In the genomic region with DNA sequence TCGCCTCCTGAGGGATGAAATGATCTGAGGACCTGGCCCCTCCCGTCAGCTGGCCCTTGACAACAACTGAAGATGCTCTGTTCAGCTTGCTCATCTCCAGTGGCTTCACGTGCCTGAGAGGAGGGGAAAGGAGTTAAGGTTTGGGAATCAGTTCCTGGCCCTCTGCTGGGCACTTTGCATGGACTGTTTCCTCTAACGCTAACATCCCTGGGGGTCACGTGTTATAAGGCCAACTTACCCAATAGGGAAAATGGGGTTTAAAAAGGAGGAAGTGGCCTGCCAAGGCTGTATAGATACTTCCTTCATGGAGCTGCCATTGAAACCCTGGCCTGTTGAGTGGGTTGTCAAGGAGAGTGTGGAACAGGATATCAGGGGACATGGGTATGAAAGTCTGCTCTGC, we compare ENCODE assay signal across 18 cellular contexts.
DNase-seq lines count a peak whose midpoint lies in the region; ATAC-seq, FAIRE-seq and TF ChIP-seq lines count a peak whose summit lies in the region.
"Had no signal": no experiment of that assay in that cellular context is flagged by ENCODE, and none has a peak within 500 bp of the region (broad histone marks: within the 10 kb centered on the region; RNA-seq: fewer than 3 reads in every experiment).

No MANE protein-coding gene starts in this region.

- H3K27me3 ChIP-seq in K562 (ENCODE audit: control insufficient read depth in 2 of 2, insufficient read depth in 2 of 2, low read length in 2 of 2): no peaks in the 10 kb centered on the region; a peak in 1 of 5 replicates
- no peaks in the 10 kb centered on the region for H3K27me3 ChIP-seq in Caco-2 (replicated peaks; ENCODE audit: control insufficient read depth, insufficient read depth, low read length)
- H3K27me3 ChIP-seq in trophoblast cell (ENCODE audit: insufficient read depth, low read length): no peaks in the 10 kb centered on the region
- H3K27me3 ChIP-seq: BE2C had no signal

- DNase-seq in ELF-1 (ENCODE audit: low read depth, low spot score) (peak; percentile 12), NB4 (ENCODE audit: low read depth) (peak; percentile 4), K562 (ENCODE audit: extremely low read depth in 1 of 4, low spot score in 3 of 4) (peak in 1 of 4 experiments; percentile 4), sciatic nerve (ENCODE audit: low spot score) (no peak), Caco-2 (no peak), trophoblast cell (no peak)
- DNase-seq: BE2C; CD4-positive, alpha-beta memory T cell; DMS153; GM23248; HFFc6 had no signal

- H3K9me3 Mint-ChIP-seq in Caco-2 (ENCODE audit: unreplicated experiment): no peaks in the 10 kb centered on the region
- H3K9me3 Mint-ChIP-seq: HFFc6 had no signal

- H3K36me3 ChIP-seq in K562 (ENCODE audit: control insufficient read depth, insufficient read depth, low read length): no peaks in the 10 kb centered on the region
- no peaks in the 10 kb centered on the region for H3K36me3 ChIP-seq in Caco-2 (ENCODE audit: control insufficient read depth, insufficient read depth, low read length)
- H3K36me3 ChIP-seq in trophoblast cell (ENCODE audit: control insufficient read depth in 1 of 2, insufficient read depth in 2 of 2, low read length in 2 of 2): no peaks in the 10 kb centered on the region
- H3K36me3 ChIP-seq: BE2C, HAP-1 had no signal

- H3K27ac ChIP-seq in K562 (ENCODE audit: extremely low read depth, low read depth, low read length) (no peak overlapping the region), trophoblast cell (ENCODE audit: low read depth, low read length) (no peak overlapping the region)
- H3K27ac ChIP-seq: C4-2B, GM23248 had no signal

- no peaks in the 10 kb centered on the region for H3K9me1 ChIP-seq in K562 (ENCODE audit: control insufficient read depth, insufficient read depth, low read length)

- no peak overlapping the region for H3K18ac ChIP-seq in trophoblast cell (ENCODE audit: low read length)

- no peak overlapping the region for H4K8ac ChIP-seq in trophoblast cell (ENCODE audit: low read depth, low read length)

- intact Hi-C loops in K562 (cut with micrococcal nuclease) (no loop called here), sciatic nerve (cut with DNase I) (no loop called here), Caco-2 (cut with micrococcal nuclease; ENCODE audit: unreplicated experiment) (no loop called here)

- no peak overlapping the region for H2BK12ac ChIP-seq in trophoblast cell (ENCODE audit: low read length)

- no peak overlapping the region for H3K14ac ChIP-seq in trophoblast cell (ENCODE audit: low read length)

- in situ Hi-C loops in K562 (cut with MboI): no loop called here

- no peaks in the 10 kb centered on the region for H3K79me1 ChIP-seq in trophoblast cell (ENCODE audit: low read length)

- peaks cover 7% of the 10 kb centered on the region for H3K27me3 Mint-ChIP-seq in Caco-2 (ENCODE audit: insufficient read depth, unreplicated experiment)

- H3K36me3 Mint-ChIP-seq in Caco-2 (ENCODE audit: insufficient read depth, unreplicated experiment): no peaks in the 10 kb centered on the region
- H3K36me3 Mint-ChIP-seq: CD4-positive, alpha-beta memory T cell had no signal

- CTCF ChIA-PET in K562 (lab: Yijun Ruan, JAX; ENCODE audit: low intra/inter-chr PET ratio): no interaction called here
- CTCF ChIA-PET in Caco-2 (lab: Charles Lee): no interaction called here

- H2BK120ac ChIP-seq in trophoblast cell (ENCODE audit: insufficient read depth, low read length, poor library complexity): no peak overlapping the region

- H3K4ac ChIP-seq in trophoblast cell (ENCODE audit: low read depth, low read length): no peak overlapping the region

- H2AFZ ChIP-seq in K562 (ENCODE audit: low read depth, low read length): no peak overlapping the region
- H2AFZ ChIP-seq in trophoblast cell (ENCODE audit: insufficient read depth, low read length, poor library complexity): no peak overlapping the region
- H2AFZ ChIP-seq: GM23248 had no signal

- H3K23ac ChIP-seq in trophoblast cell (ENCODE audit: low read length): no peak overlapping the region

- no peak overlapping the region for H3K4me3 Mint-ChIP-seq in Caco-2 (ENCODE audit: unreplicated experiment)
- H3K4me3 Mint-ChIP-seq: CD4-positive, alpha-beta memory T cell; HFFc6 had no signal

- H4K20me1 ChIP-seq in K562 (replicated peaks; ENCODE audit: control insufficient read depth, insufficient read depth, low read length): no peaks in the 10 kb centered on the region

- TF ChIP-seq EP300 in K562 (IDR thresholded peaks at IDR 0.05; ENCODE audit: low read length): no peak

- WGBS in K562 (ENCODE audit: insufficient coverage, low coverage, missing lambda C conversion rate): 0% methylated on average over 5 of the region's 5 CpGs
- no CpG with 5 or more reads among the region's 5 CpGs for WGBS in trophoblast cell (ENCODE audit: extremely low coverage, insufficient coverage, insufficient read length)

- no peak overlapping the region for H4K91ac ChIP-seq in trophoblast cell (ENCODE audit: low read depth, low read length)

- no peaks in the 10 kb centered on the region for H3K4me1 Mint-ChIP-seq in Caco-2 (ENCODE audit: low read depth, unreplicated experiment)
- H3K4me1 Mint-ChIP-seq: CD4-positive, alpha-beta memory T cell had no signal

- TF ChIP-seq CTCF in NB4 (IDR thresholded peaks at IDR 0.05; ENCODE audit: low read depth, low read length) (no peak), K562 (IDR thresholded peaks at IDR 0.05 in 2 of 3, conservative IDR thresholded peaks at IDR 0.05 in 1 of 3; ENCODE audit: insufficient read depth in 2 of 3, low read depth in 1 of 3, low read length in 3 of 3) (no peak), Caco-2 (IDR thresholded peaks at IDR 0.05; ENCODE audit: insufficient read depth in 1 of 2, low read depth in 1 of 2, low read length in 1 of 2, severe bottlenecking in 1 of 2, unreplicated experiment in 1 of 2) (no peak)

- H3K9me3 ChIP-seq in K562 (replicated peaks; ENCODE audit: control insufficient read depth, insufficient read depth, low read depth, low read length) (no peaks in the 10 kb centered on the region), Caco-2 (no peaks in the 10 kb centered on the region), trophoblast cell (ENCODE audit: insufficient read depth, low read depth, low read length) (no peaks in the 10 kb centered on the region)
- H3K9me3 ChIP-seq: BE2C, HAP-1 had no signal

- no peak for TF ChIP-seq RAD21 in K562 (CRISPR knock-in tag; conservative IDR thresholded peaks at IDR 0.05 in 1 of 2, IDR thresholded peaks at IDR 0.05 in 1 of 2)

- H3K4me1 ChIP-seq in K562 (replicated peaks in 1 of 2; ENCODE audit: control insufficient read depth in 2 of 2, insufficient read depth in 2 of 2, low read length in 2 of 2) (no peaks in the 10 kb centered on the region), Caco-2 (no peaks in the 10 kb centered on the region), trophoblast cell (ENCODE audit: control insufficient read depth in 1 of 2, insufficient read depth in 2 of 2, low read length in 2 of 2) (no peaks in the 10 kb centered on the region)
- H3K4me1 ChIP-seq: BE2C, HAP-1 had no signal

- H4K12ac ChIP-seq in trophoblast cell (ENCODE audit: low read depth, low read length): no peak overlapping the region

- TF ChIP-seq POLR2A in NB4 (IDR thresholded peaks at IDR 0.05; ENCODE audit: extremely low read depth, insufficient read length): no peak
- TF ChIP-seq POLR2A in K562 (conservative IDR thresholded peaks at IDR 0.05): no peak

- H3K4me2 ChIP-seq in K562 (ENCODE audit: insufficient read depth, low read length): no peak overlapping the region
- no peak overlapping the region for H3K4me2 ChIP-seq in trophoblast cell (ENCODE audit: low read length)

- no peak overlapping the region for H3K9ac ChIP-seq in K562 (ENCODE audit: insufficient read depth in 1 of 2, low read depth in 2 of 2, low read length in 2 of 2)
- no peak overlapping the region for H3K9ac ChIP-seq in trophoblast cell (ENCODE audit: low read length)
- H3K9ac ChIP-seq: GM23248 had no signal

- H3K79me2 ChIP-seq in K562 (ENCODE audit: control insufficient read depth, insufficient read depth, low read length) (no peaks in the 10 kb centered on the region), trophoblast cell (ENCODE audit: control insufficient read depth, insufficient read depth, low read length, poor library complexity) (no peaks in the 10 kb centered on the region)

- no TSS peak for BruUV-seq in K562 (replicated peaks; lab: Mats Ljungman, UMichigan)
- BruUV-seq in Caco-2 (replicated peaks; lab: Mats Ljungman, UMichigan): no TSS peak

- ATAC-seq in K562: 0 out of 3 replicates have a peak, but pooled peaks have one; percentile 32
- peak; percentile 41 for ATAC-seq in sciatic nerve
- no peak for ATAC-seq in HG03342 (IDR thresholded peaks at IDR 0.05; ENCODE audit: unreplicated experiment)
- ATAC-seq: HepG2 had no signal

- H3K4me3 ChIP-seq in NB4 (ENCODE audit: low read depth, low read length) (no peak overlapping the region), K562 (no peak overlapping the region), Caco-2 (ENCODE audit: low read depth, low read length) (no peak overlapping the region), trophoblast cell (ENCODE audit: low read depth, low read length) (no peak overlapping the region)
- H3K4me3 ChIP-seq: GM23248, HAP-1 had no signal

- H3K27ac Mint-ChIP-seq in Caco-2 (ENCODE audit: unreplicated experiment): no peak overlapping the region
- H3K27ac Mint-ChIP-seq: CD4-positive, alpha-beta memory T cell; HFFc6 had no signal

- H2BK5ac ChIP-seq in trophoblast cell (ENCODE audit: low read depth, low read length, poor library complexity): no peak overlapping the region

- POLR2A ChIA-PET in K562 (lab: Yijun Ruan, JAX): no interaction called here
- POLR2A ChIA-PET in Caco-2 (lab: Charles Lee): no interaction called here

- no peak overlapping the region for H2AK5ac ChIP-seq in trophoblast cell (ENCODE audit: low read length)

- no peak for FAIRE-seq in K562 (lab: Jason Lieb, UNC)
- FAIRE-seq: D721Med, GM18507, HTR-8/SVneo had no signal

TF ChIP-seq in K562, 482 proteins besides CTCF, POLR2A, EP300 and RAD21 (continues in another document):
- TF ChIP-seq SPI1 (IDR thresholded peaks at IDR 0.05; ENCODE audit: borderline replicate concordance, low read depth, low read length) (peak; percentile 56; the same call in 1 of the 2 replicates), PTBP1 (IDR thresholded peaks at IDR 0.05; ENCODE audit: low read depth, low read length) (no peak), ZNF146 (CRISPR knock-in tag; IDR thresholded peaks at IDR 0.05; ENCODE audit: unreplicated experiment) (no peak), CCAR2 (IDR thresholded peaks at IDR 0.05; ENCODE audit: low read depth, low read length) (no peak)
- TF ChIP-seq, protein P1, sequence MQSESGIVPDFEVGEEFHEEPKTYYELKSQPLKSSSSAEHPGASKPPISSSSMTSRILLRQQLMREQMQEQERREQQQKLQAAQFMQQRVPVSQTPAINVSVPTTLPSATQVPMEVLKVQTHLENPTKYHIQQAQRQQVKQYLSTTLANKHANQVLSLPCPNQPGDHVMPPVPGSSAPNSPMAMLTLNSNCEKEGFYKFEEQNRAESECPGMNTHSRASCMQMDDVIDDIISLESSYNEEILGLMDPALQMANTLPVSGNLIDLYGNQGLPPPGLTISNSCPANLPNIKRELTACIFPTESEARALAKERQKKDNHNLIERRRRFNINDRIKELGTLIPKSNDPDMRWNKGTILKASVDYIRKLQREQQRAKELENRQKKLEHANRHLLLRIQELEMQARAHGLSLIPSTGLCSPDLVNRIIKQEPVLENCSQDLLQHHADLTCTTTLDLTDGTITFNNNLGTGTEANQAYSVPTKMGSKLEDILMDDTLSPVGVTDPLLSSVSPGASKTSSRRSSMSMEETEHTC (IDR thresholded peaks at IDR 0.05): no peak

Comparison
In these comparisons a context has a peak if more than half of its experiments do, and no peak if none do; other contexts are left out.
1. DNase-seq: peak in ELF-1 (single experiment) and NB4 (single experiment); none in sciatic nerve (single experiment), Caco-2 (0 of 2) and trophoblast cell (0 of 2).